Comparison of ENCODE assay signal across 1 cellular context in the genomic region with DNA sequence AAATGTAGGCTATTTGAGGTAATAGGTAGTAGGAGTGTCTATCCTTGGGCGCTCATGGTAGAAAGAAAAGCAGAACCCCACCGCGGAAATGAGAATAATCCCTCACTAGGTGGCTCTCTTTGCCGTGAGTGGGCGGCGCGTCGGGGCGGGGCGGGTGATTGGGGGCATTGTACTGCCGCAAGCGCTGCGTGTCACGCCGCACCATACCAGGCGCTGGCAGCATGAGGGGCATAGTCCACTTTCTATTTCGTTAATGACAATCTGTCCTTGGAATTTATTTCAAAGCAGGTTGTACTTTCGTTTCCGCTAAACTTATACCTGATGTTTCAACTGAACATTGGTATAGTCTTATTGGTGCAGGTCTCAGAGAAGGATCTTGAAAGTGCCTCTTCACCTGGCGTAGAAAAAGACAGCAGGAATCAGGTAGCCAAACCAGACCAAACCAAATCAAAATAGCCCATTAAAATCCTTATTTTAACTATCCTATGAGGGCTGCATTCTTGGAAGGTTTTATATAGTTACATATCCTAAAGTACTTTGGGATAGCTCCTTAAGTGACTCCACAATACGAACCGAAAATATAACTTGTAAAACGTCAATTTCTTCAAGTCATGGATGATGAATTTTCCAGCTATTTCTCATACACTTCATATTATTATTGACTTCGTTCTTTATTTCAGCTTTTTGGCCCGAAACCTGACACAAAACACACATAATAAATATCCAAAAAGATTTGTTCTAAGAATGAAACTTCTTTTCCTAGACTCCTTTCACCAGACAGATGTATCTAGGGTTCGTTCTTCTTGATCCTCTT.
TF ChIP-seq lines count a peak whose summit lies in the region.

No MANE protein-coding gene starts in this region.

TF ChIP-seq in IMR-90, 13 proteins besides CTCF, POLR2A, EP300 and RAD21:
- TF ChIP-seq, protein P1, sequence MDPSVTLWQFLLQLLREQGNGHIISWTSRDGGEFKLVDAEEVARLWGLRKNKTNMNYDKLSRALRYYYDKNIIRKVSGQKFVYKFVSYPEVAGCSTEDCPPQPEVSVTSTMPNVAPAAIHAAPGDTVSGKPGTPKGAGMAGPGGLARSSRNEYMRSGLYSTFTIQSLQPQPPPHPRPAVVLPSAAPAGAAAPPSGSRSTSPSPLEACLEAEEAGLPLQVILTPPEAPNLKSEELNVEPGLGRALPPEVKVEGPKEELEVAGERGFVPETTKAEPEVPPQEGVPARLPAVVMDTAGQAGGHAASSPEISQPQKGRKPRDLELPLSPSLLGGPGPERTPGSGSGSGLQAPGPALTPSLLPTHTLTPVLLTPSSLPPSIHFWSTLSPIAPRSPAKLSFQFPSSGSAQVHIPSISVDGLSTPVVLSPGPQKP (IDR thresholded peaks at IDR 0.05; ENCODE audit: borderline replicate concordance, low read depth, low read length) = no peak
- no peak for TF ChIP-seq CEBPB (IDR thresholded peaks at IDR 0.05; ENCODE audit: low read depth, low read length)
- no peak for TF ChIP-seq RCOR1 (IDR thresholded peaks at IDR 0.05; ENCODE audit: insufficient replicate concordance, low read length)
- no peak for TF ChIP-seq BHLHE40 (IDR thresholded peaks at IDR 0.05; ENCODE audit: low read depth, low read length)
- TF ChIP-seq MXI1 (IDR thresholded peaks at IDR 0.05; ENCODE audit: borderline replicate concordance, low read depth, low read length) = peak; percentile 69; the same call in 1 of the 2 replicates
- TF ChIP-seq FOS (IDR thresholded peaks at IDR 0.05; ENCODE audit: low read depth, low read length) = no peak
- no peak for TF ChIP-seq MAFK (IDR thresholded peaks at IDR 0.05; ENCODE audit: low read depth, low read length)
- TF ChIP-seq, protein P2, sequence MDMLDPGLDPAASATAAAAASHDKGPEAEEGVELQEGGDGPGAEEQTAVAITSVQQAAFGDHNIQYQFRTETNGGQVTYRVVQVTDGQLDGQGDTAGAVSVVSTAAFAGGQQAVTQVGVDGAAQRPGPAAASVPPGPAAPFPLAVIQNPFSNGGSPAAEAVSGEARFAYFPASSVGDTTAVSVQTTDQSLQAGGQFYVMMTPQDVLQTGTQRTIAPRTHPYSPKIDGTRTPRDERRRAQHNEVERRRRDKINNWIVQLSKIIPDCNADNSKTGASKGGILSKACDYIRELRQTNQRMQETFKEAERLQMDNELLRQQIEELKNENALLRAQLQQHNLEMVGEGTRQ (IDR thresholded peaks at IDR 0.05; ENCODE audit: low read depth, low read length) = no peak
- peak; percentile 59; the same call in 1 of the 2 replicates for TF ChIP-seq MAZ (IDR thresholded peaks at IDR 0.05; ENCODE audit: borderline replicate concordance, low read depth, low read length)
- TF ChIP-seq NFE2L2 (IDR thresholded peaks at IDR 0.05; ENCODE audit: low read depth, low read length) = no peak
- peak; percentile 48 for TF ChIP-seq SMC3 (IDR thresholded peaks at IDR 0.05; ENCODE audit: low read depth, low read length)
